25 cellular contexts compared by ENCODE assay signal in genomic region chr15:52290800-52291199, GRCh38. TPM values are rescaled to one million over a fixed set of nuclear protein-coding genes. Genes with fewer than 3 reads are reported as not detected.
DNase-seq lines count a peak whose midpoint lies in the region; ATAC-seq and TF ChIP-seq lines count a peak whose summit lies in the region.
"Had no signal": no experiment of that assay in that cellular context is flagged by ENCODE, and none has a peak within 500 bp of the region (broad histone marks: within the 10 kb centered on the region; RNA-seq: fewer than 3 reads in every experiment).

No MANE protein-coding gene starts in this region.

- H4K20me1 ChIP-seq in PC-9 (ENCODE audit: insufficient read depth) = no peaks in the 10 kb centered on the region

- no peaks in the 10 kb centered on the region for H3K9me3 ChIP-seq in PC-9 (ENCODE audit: insufficient read depth, low read depth)
- H3K9me3 ChIP-seq: left ventricle myocardium inferior, right atrium auricular region, SK-N-SH, spleen, testis had no signal

- peak; percentile 2 for ATAC-seq in HG02571 (IDR thresholded peaks at IDR 0.05; ENCODE audit: unreplicated experiment)
- ATAC-seq: CD8-positive, alpha-beta T cell; naive thymus-derived CD4-positive, alpha-beta T cell had no signal

- DNase-seq in caudate nucleus (lab: John Stamatoyannopoulos, UW) = no peak
- peak; percentile 88 for DNase-seq in renal cortical epithelial cell (ENCODE audit: low read depth)
- DNase-seq in PC-9 = no peak
- DNase-seq in NCI-H1048 (lab: John Stamatoyannopoulos, UW) = no peak
- DNase-seq in SW 1271 (lab: John Stamatoyannopoulos, UW) = no peak
- DNase-seq: activated CD4-positive, alpha-beta T cell treated with anti-CD3 and anti-CD28 coated beads, Interleukin-2, amount 50 U/mL, for 1 hour; activated CD8-positive, alpha-beta memory T cell treated with anti-CD3 and anti-CD28 coated beads, Interleukin-2, amount 50 U/mL, for 48 hours; activated effector memory CD4-positive, alpha-beta T cell treated with Interleukin-2 at 50 U/mL for 16 hours; CD8-positive, alpha-beta T cell; foreskin melanocyte; left ventricle myocardium inferior; naive thymus-derived CD4-positive, alpha-beta T cell; NCI-H1105; NCI-H2029 treated with DMSO at 0.1 percent for 48 hours; NCI-H226; SK-N-SH; spleen; stimulated activated CD4-positive, alpha-beta T cell treated with anti-CD3 and anti-CD28 coated beads, Interleukin-4, amount 100 ng/mL, for 1 hour; stimulated activated naive CD4-positive, alpha-beta T cell; testis had no signal

- H3K79me2 ChIP-seq in PC-9 (ENCODE audit: low read depth) = peaks cover 39% of the 10 kb centered on the region

- H3K9me2 ChIP-seq in PC-9 (ENCODE audit: insufficient read depth) = no peaks in the 10 kb centered on the region
- H3K9me2 ChIP-seq: SK-N-SH had no signal

- H3K4me1 ChIP-seq in PC-9 (replicated peaks; ENCODE audit: insufficient read depth) = peaks cover 47% of the 10 kb centered on the region

- no peaks in the 10 kb centered on the region for H3K27me3 ChIP-seq in PC-9 (ENCODE audit: insufficient read depth, low read depth)
- H3K27me3 ChIP-seq: right atrium auricular region, testis had no signal

- H3K4me3 ChIP-seq in PC-9 = no peak overlapping the region
- H3K4me3 ChIP-seq: left ventricle myocardium inferior, right atrium auricular region, spleen, testis had no signal

- peak overlapping the region; percentile 27 for H3K27ac ChIP-seq in C4-2B
- H3K27ac ChIP-seq in caudate nucleus (ENCODE audit: low read depth, low read length) = peak overlapping the region; percentile 16
- no peak overlapping the region for H3K27ac ChIP-seq in PC-9
- H3K27ac ChIP-seq: HL-60, left ventricle myocardium inferior, right atrium auricular region, RWPE1, spleen, testis had no signal

- no peak overlapping the region for H2AFZ ChIP-seq in PC-9

- H3K36me3 ChIP-seq in PC-9 (ENCODE audit: low read depth) = no peaks in the 10 kb centered on the region
- H3K36me3 ChIP-seq: left ventricle myocardium inferior, right atrium auricular region, spleen had no signal

- TF ChIP-seq CTCF in C4-2B (conservative IDR thresholded peaks at IDR 0.05) (no peak), PC-9 (conservative IDR thresholded peaks at IDR 0.05) (no peak)

- POLR2A ChIA-PET in PC-9 (lab: Charles Lee; ENCODE audit: unreplicated experiment) = no interaction called here

- BruUV-seq in PC-9 (replicated peaks; lab: Mats Ljungman, UMichigan) = no TSS peak

- intact Hi-C loops in PC-9 (cut with micrococcal nuclease; ENCODE audit: unreplicated experiment) = no loop called here

- no peak overlapping the region for H3K4me2 ChIP-seq in PC-9
- H3K4me2 ChIP-seq: SK-N-SH had no signal

- H3F3A ChIP-seq in PC-9 (ENCODE audit: insufficient read depth, low read depth) = peaks cover 18% of the 10 kb centered on the region; the same call in 1 of the 2 replicates

- CTCF ChIA-PET in PC-9 (lab: Charles Lee) = no interaction called here

RNA-seq across cellular contexts. Expression of gene MYO5C, which starts 4.8 kb away (rescaled TPM):
- 17.2 and 18.3 TPM in 2 replicates for total RNA-seq in renal cortical epithelial cell
- total RNA-seq in PC-9 (2021) = 35.6 and 41.1 TPM in 2 replicates
